ENCODE assay signal across 8 cellular contexts in genomic region chr20:19806806-19807691, GRCh38. TPM values are rescaled to one million over a fixed set of nuclear protein-coding genes. Genes with fewer than 3 reads are reported as not detected.
DNase-seq lines count a peak whose midpoint lies in the region; ATAC-seq, FAIRE-seq and TF ChIP-seq lines count a peak whose summit lies in the region.

No MANE protein-coding gene starts in this region.

- CTCF ChIA-PET in A549 (lab: Yijun Ruan, JAX), result interaction anchor here (0.6 to 2.5 kb wide), 12 partner anchors 9 to 196 kb away, joined by 3 to 11 read pairs (median 3); no protein-coding TSS in a partner anchor

- no peaks in the 10 kb centered on the region for H3K9me3 ChIP-seq in A549

- peak overlapping the region; percentile 28; the same call in 2 of the 3 replicates for H3K4me2 ChIP-seq in A549

- peaks cover 25% of the 10 kb centered on the region for H3K4me1 ChIP-seq in A549

- POLR2A ChIA-PET in A549 (lab: Yijun Ruan, JAX), result interaction anchor here (0.9 kb wide), 1 partner anchor 9 kb away, joined by 4 read pairs; no protein-coding TSS in a partner anchor

- no peaks in the 10 kb centered on the region for H3K9me3 Mint-ChIP-seq in activated naive CD8-positive, alpha-beta T cell treated with anti-CD3 and anti-CD28 coated beads for 36 hours

- no peaks in the 10 kb centered on the region for H3K4me1 Mint-ChIP-seq in activated naive CD8-positive, alpha-beta T cell treated with anti-CD3 and anti-CD28 coated beads for 36 hours

- TF ChIP-seq CTCF in A549 (IDR thresholded peaks at IDR 0.05), result no peak
- no peak; the same call in 1 of the 2 replicates for TF ChIP-seq CTCF in VCaP (conservative IDR thresholded peaks at IDR 0.05)

- TF ChIP-seq RAD21 in A549 (conservative IDR thresholded peaks at IDR 0.05 in 1 of 2, IDR thresholded peaks at IDR 0.05 in 1 of 2), result no peak

- peaks cover 4% of the 10 kb centered on the region for H3K27me3 Mint-ChIP-seq in activated naive CD8-positive, alpha-beta T cell treated with anti-CD3 and anti-CD28 coated beads for 36 hours

- no peak overlapping the region for H3K4me3 Mint-ChIP-seq in activated naive CD8-positive, alpha-beta T cell treated with anti-CD3 and anti-CD28 coated beads for 36 hours

- peak in 1 of 2 experiments; percentile 32 for DNase-seq in A549 (ENCODE audit: low read depth in 1 of 2, low spot score in 1 of 2)
- peak; percentile 85 for DNase-seq in NCI-H128 (lab: John Stamatoyannopoulos, UW; ENCODE audit: unreplicated experiment)
- DNase-seq in kidney glomerular epithelial cell (lab: John Stamatoyannopoulos, UW), result peak; percentile 74
- no peak for DNase-seq in activated naive CD8-positive, alpha-beta T cell treated with anti-CD3 and anti-CD28 coated beads for 36 hours
- DNase-seq in SIG-M5 treated with dmso at 0.1 percent for 504 hours (lab: John Stamatoyannopoulos, UW; ENCODE audit: unreplicated experiment), result no peak
- DNase-seq in ACHN, result no peak

- H3K27ac ChIP-seq in A549 (peak overlapping the region; percentile 4 to 64; a peak in 4 of 6 replicates), VCaP (peak overlapping the region; percentile 90)

- peak; percentile 51 for FAIRE-seq in A549 (lab: Jason Lieb, UNC)

- TF ChIP-seq EP300 in A549 (IDR thresholded peaks at IDR 0.05), result no peak

- no peak overlapping the region for H3K4me3 ChIP-seq in A549

- TF ChIP-seq POLR2A in A549 (IDR thresholded peaks at IDR 0.05; ENCODE audit: low read length), result no peak

- H3K27ac Mint-ChIP-seq in activated naive CD8-positive, alpha-beta T cell treated with anti-CD3 and anti-CD28 coated beads for 36 hours, result no peak overlapping the region

- no peaks in the 10 kb centered on the region for H3K36me3 Mint-ChIP-seq in activated naive CD8-positive, alpha-beta T cell treated with anti-CD3 and anti-CD28 coated beads for 36 hours

- WGBS in A549 (ENCODE audit: missing lambda C conversion rate), result 77% methylated on average over 4 of the region's 4 CpGs

- no peak for ATAC-seq in A549
- no peak for ATAC-seq in HG02981 (IDR thresholded peaks at IDR 0.05; ENCODE audit: unreplicated experiment)

- in situ Hi-C loops in ACHN (cut with HindIII; ENCODE audit: low pct_ligation_motif_present, low pct_unique_long_range_greater_than_20kb, low sequenced_read_pairs), result no loop called here

TF ChIP-seq in A549, 52 proteins besides CTCF, POLR2A, EP300 and RAD21:
- TF ChIP-seq RCOR1 (IDR thresholded peaks at IDR 0.05; ENCODE audit: low read depth, low read length) (no peak), CBX2 (IDR thresholded peaks at IDR 0.05; ENCODE audit: borderline replicate concordance, low read depth) (no peak), NR3C1 (IDR thresholded peaks at IDR 0.05) (no peak), PHF8 (IDR thresholded peaks at IDR 0.05; ENCODE audit: borderline replicate concordance, low read depth) (no peak), MAZ (IDR thresholded peaks at IDR 0.05; ENCODE audit: borderline replicate concordance, low read depth, low read length) (no peak), RARB (CRISPR knock-in tag; IDR thresholded peaks at IDR 0.05) (no peak)
- TF ChIP-seq, protein P1, sequence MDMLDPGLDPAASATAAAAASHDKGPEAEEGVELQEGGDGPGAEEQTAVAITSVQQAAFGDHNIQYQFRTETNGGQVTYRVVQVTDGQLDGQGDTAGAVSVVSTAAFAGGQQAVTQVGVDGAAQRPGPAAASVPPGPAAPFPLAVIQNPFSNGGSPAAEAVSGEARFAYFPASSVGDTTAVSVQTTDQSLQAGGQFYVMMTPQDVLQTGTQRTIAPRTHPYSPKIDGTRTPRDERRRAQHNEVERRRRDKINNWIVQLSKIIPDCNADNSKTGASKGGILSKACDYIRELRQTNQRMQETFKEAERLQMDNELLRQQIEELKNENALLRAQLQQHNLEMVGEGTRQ (IDR thresholded peaks at IDR 0.05), result 0 out of 2 replicates have a peak, but pooled peaks have one; percentile 4
TF ChIP-seq in A549: peak in this region for 1.

RNA-seq across cellular contexts. Expression of gene RIN2, which starts 49.0 kb away (rescaled TPM):
- 34.7 and 36.3 TPM in 2 replicates for polyA plus RNA-seq in A549 (2011; rRNA removed)
- polyA plus RNA-seq in A549 (2012; cell fraction: cytosol; rRNA removed), result 14.1 and 15.0 TPM in 2 replicates
- polyA plus RNA-seq in A549 (2012; cell fraction: nucleus; rRNA removed), result 13.0 and 15.5 TPM in 2 replicates
- 22.4 to 23.3 TPM (median 22.7 TPM) in 3 replicates for polyA plus RNA-seq in A549 (2017; fragmentation: RNase III; extraction: RNeasy Plus Mini Kit Qiagen cat#74134 plus additional on column Dnase treatment)
- polyA minus RNA-seq in A549 (2011; rRNA and poly(A)+ RNA removed), result 102 and 124 TPM in 2 replicates
- total RNA-seq in activated naive CD8-positive, alpha-beta T cell treated with anti-CD3 and anti-CD28 coated beads for 36 hours, result not detected

Comparison
In these comparisons a context has a peak if more than half of its experiments do, and no peak if none do; other contexts are left out.
1. DNase-seq: peak in NCI-H128 (single experiment) and kidney glomerular epithelial cell (single experiment); none in activated naive CD8-positive, alpha-beta T cell treated with anti-CD3 and anti-CD28 coated beads for 36 hours (single experiment), SIG-M5 treated with dmso at 0.1 percent for 504 hours (single experiment) and ACHN (single experiment).